Comparison of ENCODE assay signal across 11 cellular contexts in the genomic region with DNA sequence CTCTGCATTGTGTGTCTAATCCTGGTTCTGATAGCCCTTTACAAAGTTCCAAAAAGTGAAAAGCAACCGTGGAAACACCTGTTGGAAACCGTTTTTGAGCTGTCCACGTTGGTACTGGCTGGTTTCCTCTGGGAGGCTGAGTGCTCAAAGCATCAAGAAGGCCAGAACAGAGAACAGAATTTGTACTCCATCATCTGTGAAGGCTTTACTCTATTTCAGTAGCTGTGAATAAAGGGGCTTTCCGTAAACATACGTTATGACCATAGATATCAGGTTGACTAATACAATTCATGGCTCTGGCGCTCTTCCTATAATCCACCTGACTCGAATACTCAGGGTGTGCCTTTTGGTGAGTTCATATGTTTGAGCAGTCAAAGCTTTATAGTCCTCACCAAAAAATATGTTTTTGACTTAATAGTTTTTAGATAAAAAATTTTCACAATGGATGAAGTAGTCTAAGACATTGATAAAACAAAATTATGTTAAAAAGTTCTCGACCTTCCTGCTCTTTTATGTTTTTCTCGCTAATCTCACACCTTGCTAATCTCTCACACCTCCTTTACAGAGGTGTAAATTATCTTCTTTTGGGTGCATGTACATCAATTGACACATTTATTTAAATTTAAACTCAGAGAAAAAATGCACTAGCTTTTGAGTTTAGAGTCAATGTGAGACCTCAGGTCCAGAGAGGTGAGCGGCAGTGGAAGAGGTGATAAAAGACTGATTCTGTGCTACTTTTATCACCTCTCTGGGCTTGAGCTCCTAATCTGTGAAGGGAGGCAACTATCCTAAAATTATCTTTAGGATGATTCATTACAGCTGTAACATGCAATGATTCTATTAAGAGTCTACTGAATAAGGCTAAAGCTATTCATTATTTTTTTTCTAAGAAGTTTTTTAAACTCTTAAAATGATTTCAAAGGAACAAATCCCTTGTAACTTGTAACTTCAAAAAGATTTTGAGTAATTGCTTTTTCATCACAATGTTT.
DNase-seq lines count a peak whose midpoint lies in the region; ATAC-seq and TF ChIP-seq lines count a peak whose summit lies in the region.
"Had no signal": no experiment of that assay in that cellular context is flagged by ENCODE, and none has a peak within 500 bp of the region (broad histone marks: within the 10 kb centered on the region; RNA-seq: fewer than 3 reads in every experiment).

No MANE protein-coding gene starts in this region.

- no peaks in the 10 kb centered on the region for H3K36me3 ChIP-seq in SJCRH30
- no peaks in the 10 kb centered on the region for H3K36me3 ChIP-seq in breast epithelium
- H3K36me3 ChIP-seq: cardiac muscle cell had no signal

- ATAC-seq in activated T-cell treated with anti-CD3 and anti-CD28 coated beads, Interleukin-2, amount 50 U/mL, for 4 hours = peak; percentile 24
- ATAC-seq in HG02588 (IDR thresholded peaks at IDR 0.05; ENCODE audit: unreplicated experiment) = peak; percentile 34

- TF ChIP-seq CTCF in breast epithelium (IDR thresholded peaks at IDR 0.05) = no peak

- peak overlapping the region; percentile 94 for H3K27ac Mint-ChIP-seq in stimulated activated naive CD8-positive, alpha-beta T cell treated with anti-CD3 and anti-CD28 coated beads, Interleukin-15, Interleukin-2, amounts not matched to agents 100 ng/mL and 50 ng/mL, for 24 hours

- TF ChIP-seq POLR2A in breast epithelium (IDR thresholded peaks at IDR 0.05) = no peak

- H3K9me3 Mint-ChIP-seq in activated T-cell treated with anti-CD3 and anti-CD28 coated beads, Interleukin-2, amount 50 U/mL, for 4 hours = no peaks in the 10 kb centered on the region
- no peaks in the 10 kb centered on the region for H3K9me3 Mint-ChIP-seq in stimulated activated naive CD8-positive, alpha-beta T cell treated with anti-CD3 and anti-CD28 coated beads, Interleukin-15, Interleukin-2, amounts not matched to agents 100 ng/mL and 50 ng/mL, for 24 hours

- H3K36me3 Mint-ChIP-seq in activated T-cell treated with anti-CD3 and anti-CD28 coated beads, Interleukin-2, amount 50 U/mL, for 4 hours (ENCODE audit: insufficient read depth) = no peaks in the 10 kb centered on the region
- no peaks in the 10 kb centered on the region for H3K36me3 Mint-ChIP-seq in stimulated activated naive CD8-positive, alpha-beta T cell treated with anti-CD3 and anti-CD28 coated beads, Interleukin-15, Interleukin-2, amounts not matched to agents 100 ng/mL and 50 ng/mL, for 24 hours (ENCODE audit: low read depth)

- H3K27me3 ChIP-seq in SJCRH30 (no peaks in the 10 kb centered on the region), breast epithelium (no peaks in the 10 kb centered on the region)
- H3K27me3 ChIP-seq: cardiac muscle cell had no signal

- intact Hi-C loops in breast epithelium (cut with DNase I; ENCODE audit: low total_unique reads) = no loop called here

- no peaks in the 10 kb centered on the region for H3K27me3 Mint-ChIP-seq in activated T-cell treated with anti-CD3 and anti-CD28 coated beads, Interleukin-2, amount 50 U/mL, for 4 hours (ENCODE audit: low read depth)
- H3K27me3 Mint-ChIP-seq in stimulated activated naive CD8-positive, alpha-beta T cell treated with anti-CD3 and anti-CD28 coated beads, Interleukin-15, Interleukin-2, amounts not matched to agents 100 ng/mL and 50 ng/mL, for 24 hours = no peaks in the 10 kb centered on the region

- H3K27ac ChIP-seq in SJCRH30 (peak overlapping the region; percentile 63), breast epithelium (no peak overlapping the region)
- H3K27ac ChIP-seq: cardiac muscle cell had no signal

- H3K4me3 ChIP-seq in SJCRH30 (no peak overlapping the region), breast epithelium (no peak overlapping the region)
- H3K4me3 ChIP-seq: cardiac muscle cell had no signal

- H3K4me1 ChIP-seq in SJCRH30 (peaks cover 39% of the 10 kb centered on the region), breast epithelium (no peaks in the 10 kb centered on the region)

- peak overlapping the region; percentile 51 for H3K4me3 Mint-ChIP-seq in activated T-cell treated with anti-CD3 and anti-CD28 coated beads, Interleukin-2, amount 50 U/mL, for 4 hours
- H3K4me3 Mint-ChIP-seq in stimulated activated naive CD8-positive, alpha-beta T cell treated with anti-CD3 and anti-CD28 coated beads, Interleukin-15, Interleukin-2, amounts not matched to agents 100 ng/mL and 50 ng/mL, for 24 hours = peak overlapping the region; percentile 58

- H3K9me3 ChIP-seq in SJCRH30 (replicated peaks) (no peaks in the 10 kb centered on the region; the same call in 1 of the 2 replicates), breast epithelium (no peaks in the 10 kb centered on the region)

- no peak for DNase-seq in activated T-cell treated with anti-CD3 and anti-CD28 coated beads, Interleukin-2, amount 50 U/mL, for 4 hours
- no peak for DNase-seq in activated T-cell treated with anti-CD3 and anti-CD28 coated beads, Interleukin-2, amount 50 U/mL, for 1 hour
- DNase-seq in SJCRH30 (peak; percentile 48 to 83), breast epithelium (ENCODE audit: low spot score in 2 of 2) (no peak), HCEC 1CT (no peak), NK-92 (lab: John Stamatoyannopoulos, UW; ENCODE audit: unreplicated experiment) (no peak)
- DNase-seq: foreskin fibroblast, MV-4-11 had no signal

- H3K4me1 Mint-ChIP-seq in activated T-cell treated with anti-CD3 and anti-CD28 coated beads, Interleukin-2, amount 50 U/mL, for 4 hours (ENCODE audit: low read depth) = peaks cover 85% of the 10 kb centered on the region
- H3K4me1 Mint-ChIP-seq in stimulated activated naive CD8-positive, alpha-beta T cell treated with anti-CD3 and anti-CD28 coated beads, Interleukin-15, Interleukin-2, amounts not matched to agents 100 ng/mL and 50 ng/mL, for 24 hours (ENCODE audit: low read depth) = peaks cover 90% of the 10 kb centered on the region

Comparison
In these comparisons a context has a peak if more than half of its experiments do, and no peak if none do; other contexts are left out.
1. DNase-seq: peak in SJCRH30 (2 of 2); none in activated T-cell treated with anti-CD3 and anti-CD28 coated beads, Interleukin-2, amount 50 U/mL, for 4 hours (single experiment), activated T-cell treated with anti-CD3 and anti-CD28 coated beads, Interleukin-2, amount 50 U/mL, for 1 hour (single experiment), breast epithelium (0 of 2), HCEC 1CT (single experiment) and NK-92 (single experiment).